15 cellular contexts compared by ENCODE assay signal in genomic region chrY:7728935-7729317, GRCh38.
DNase-seq lines count a peak whose midpoint lies in the region; ATAC-seq, FAIRE-seq and TF ChIP-seq lines count a peak whose summit lies in the region.
"Had no signal": no experiment of that assay in that cellular context is flagged by ENCODE, and none has a peak within 500 bp of the region (broad histone marks: within the 10 kb centered on the region; RNA-seq: fewer than 3 reads in every experiment).

No MANE protein-coding gene starts in this region.

- no peak for TF ChIP-seq POLR2A in HepG2 (IDR thresholded peaks at IDR 0.05; ENCODE audit: insufficient read depth in 1 of 2, low read depth in 2 of 2, low read length in 2 of 2)

- H3K36me3 ChIP-seq in bronchial epithelial cell (ENCODE audit: control insufficient read depth, insufficient read depth, low read length) (no peaks in the 10 kb centered on the region), HepG2 (replicated peaks in 1 of 2; ENCODE audit: control insufficient read depth in 1 of 2, insufficient read depth in 2 of 2, low read length in 2 of 2) (no peaks in the 10 kb centered on the region)
- H3K36me3 ChIP-seq: spleen had no signal

- POLR2A ChIA-PET in HepG2 (lab: Yijun Ruan, JAX): no interaction called here

- no peak overlapping the region for H3K9ac ChIP-seq in HepG2 (ENCODE audit: insufficient read depth, low read depth, low read length)

- H3K4me1 Mint-ChIP-seq in activated naive CD8-positive, alpha-beta T cell treated with anti-CD3 and anti-CD28 coated beads, Interleukin-2, amount 50 U/mL, for 24 hours: peaks cover 40% of the 10 kb centered on the region
- H3K4me1 Mint-ChIP-seq in activated naive CD8-positive, alpha-beta T cell treated with anti-CD3 and anti-CD28 coated beads for 36 hours: peaks cover 7% of the 10 kb centered on the region

- no peak overlapping the region for H2AFZ ChIP-seq in HepG2 (ENCODE audit: low read length)

- in situ Hi-C loops in HepG2 (cut with HindIII; ENCODE audit: extremely low pct_ligation_motif_present, low pct_unique_long_range_greater_than_20kb): no loop called here

- H3K36me3 Mint-ChIP-seq in activated naive CD8-positive, alpha-beta T cell treated with anti-CD3 and anti-CD28 coated beads, Interleukin-2, amount 50 U/mL, for 24 hours (ENCODE audit: low read depth): no peaks in the 10 kb centered on the region
- H3K36me3 Mint-ChIP-seq in activated naive CD8-positive, alpha-beta T cell treated with anti-CD3 and anti-CD28 coated beads for 36 hours: no peaks in the 10 kb centered on the region
- H3K36me3 Mint-ChIP-seq: naive B cell had no signal

- no peaks in the 10 kb centered on the region for H4K20me1 ChIP-seq in HepG2 (ENCODE audit: insufficient read depth, low read length)

- no peaks in the 10 kb centered on the region for H3K9me3 ChIP-seq in HepG2 (ENCODE audit: low read length)
- H3K9me3 ChIP-seq: spleen had no signal

- H3K4me3 Mint-ChIP-seq in activated naive CD8-positive, alpha-beta T cell treated with anti-CD3 and anti-CD28 coated beads, Interleukin-2, amount 50 U/mL, for 24 hours: no peak overlapping the region
- no peak overlapping the region for H3K4me3 Mint-ChIP-seq in activated naive CD8-positive, alpha-beta T cell treated with anti-CD3 and anti-CD28 coated beads for 36 hours

- no peaks in the 10 kb centered on the region for H3K79me2 ChIP-seq in HepG2 (ENCODE audit: insufficient read depth, low read length)

- no peak overlapping the region for H3K4me3 ChIP-seq in bronchial epithelial cell (ENCODE audit: low read depth, low read length)
- no peak overlapping the region for H3K4me3 ChIP-seq in HepG2 (replicated peaks in 1 of 3; ENCODE audit: insufficient read depth in 1 of 3, low read depth in 2 of 3, low read length in 3 of 3)
- H3K4me3 ChIP-seq: GM12878, lung, spleen had no signal

- no peak for FAIRE-seq in bronchial epithelial cell (lab: Jason Lieb, UNC)
- no peak for FAIRE-seq in HepG2 (lab: Jason Lieb, UNC)
- FAIRE-seq: GM12878, H54 had no signal

- no peaks in the 10 kb centered on the region for H3K4me1 ChIP-seq in HepG2 (ENCODE audit: insufficient read depth, low read length)

- TF ChIP-seq CTCF in bronchial epithelial cell (IDR thresholded peaks at IDR 0.05; ENCODE audit: insufficient read depth, low read length, severe bottlenecking) (no peak), HepG2 (CRISPR knock-in tag; IDR thresholded peaks at IDR 0.05) (no peak)

- CTCF ChIA-PET in HepG2 (lab: Yijun Ruan, JAX; ENCODE audit: low intra/inter-chr PET ratio, low total read pairs): no interaction called here

- TF ChIP-seq EP300 in HepG2 (IDR thresholded peaks at IDR 0.05; ENCODE audit: low read depth in 2 of 2, low read length in 2 of 2): no peak
- no peak for TF ChIP-seq EP300 in HepG2 (CRISPR knock-in tag; IDR thresholded peaks at IDR 0.05; ENCODE audit: borderline replicate concordance)

- TF ChIP-seq RAD21 in HepG2 (CRISPR knock-in tag; IDR thresholded peaks at IDR 0.05): no peak

- H3K27me3 ChIP-seq in bronchial epithelial cell (ENCODE audit: control insufficient read depth, insufficient read depth, low read length) (no peaks in the 10 kb centered on the region), HepG2 (ENCODE audit: control insufficient read depth in 1 of 2, insufficient read depth in 2 of 2, low read length in 2 of 2) (no peaks in the 10 kb centered on the region)
- H3K27me3 ChIP-seq: spleen had no signal

- no TSS peak for BruUV-seq in HepG2 (replicated peaks; lab: Mats Ljungman, UMichigan)

- H3K27ac Mint-ChIP-seq in activated naive CD8-positive, alpha-beta T cell treated with anti-CD3 and anti-CD28 coated beads, Interleukin-2, amount 50 U/mL, for 24 hours: peak overlapping the region; percentile 77
- no peak overlapping the region for H3K27ac Mint-ChIP-seq in activated naive CD8-positive, alpha-beta T cell treated with anti-CD3 and anti-CD28 coated beads for 36 hours

- intact Hi-C loops in HepG2 (cut with micrococcal nuclease; ENCODE audit: unreplicated experiment): no loop called here

- H3K4me2 ChIP-seq in HepG2 (ENCODE audit: low read depth, low read length): no peak overlapping the region

- no peaks in the 10 kb centered on the region for H3K9me3 Mint-ChIP-seq in activated naive CD8-positive, alpha-beta T cell treated with anti-CD3 and anti-CD28 coated beads, Interleukin-2, amount 50 U/mL, for 24 hours
- H3K9me3 Mint-ChIP-seq in activated naive CD8-positive, alpha-beta T cell treated with anti-CD3 and anti-CD28 coated beads for 36 hours: no peaks in the 10 kb centered on the region
- H3K9me3 Mint-ChIP-seq: naive B cell had no signal

- WGBS in HepG2 (ENCODE audit: low lambda C conversion rate): 33% methylated on average over 2 of the region's 2 CpGs

- H3K27me3 Mint-ChIP-seq in activated naive CD8-positive, alpha-beta T cell treated with anti-CD3 and anti-CD28 coated beads, Interleukin-2, amount 50 U/mL, for 24 hours: peaks cover 2% of the 10 kb centered on the region
- no peaks in the 10 kb centered on the region for H3K27me3 Mint-ChIP-seq in activated naive CD8-positive, alpha-beta T cell treated with anti-CD3 and anti-CD28 coated beads for 36 hours
- H3K27me3 Mint-ChIP-seq: naive B cell had no signal

- ATAC-seq in activated naive CD8-positive, alpha-beta T cell treated with anti-CD3 and anti-CD28 coated beads, Interleukin-2, amount 50 U/mL, for 24 hours: peak; percentile 26
- ATAC-seq in HG03469 (IDR thresholded peaks at IDR 0.05; ENCODE audit: unreplicated experiment) (no peak), HepG2 (no peak), GM21390 (IDR thresholded peaks at IDR 0.05; ENCODE audit: unreplicated experiment) (no peak)
- ATAC-seq: GM12878 had no signal

- H3K27ac ChIP-seq in HepG2 (ENCODE audit: extremely low read length, insufficient read depth, low read length): no peak overlapping the region

- DNase-seq in activated naive CD8-positive, alpha-beta T cell treated with anti-CD3 and anti-CD28 coated beads, Interleukin-2, amount 50 U/mL, for 24 hours: peak; percentile 19
- no peak for DNase-seq in activated naive CD8-positive, alpha-beta T cell treated with anti-CD3 and anti-CD28 coated beads for 36 hours
- peak; percentile 66 for DNase-seq in bronchial epithelial cell (ENCODE audit: low read depth)
- DNase-seq in putamen (ENCODE audit: low spot score): peak; percentile 52
- DNase-seq in HepG2 (ENCODE audit: low spot score): no peak
- no peak for DNase-seq in GM19238 (ENCODE audit: insufficient read length, low spot score)
- DNase-seq: glutamatergic neuron, naive B cell, SHP77 treated with DMSO at 0.1 percent for 48 hours, spleen had no signal

TF ChIP-seq in HepG2, 621 proteins besides CTCF, POLR2A, EP300 and RAD21:
- no peak for TF ChIP-seq RBAK (CRISPR knock-in tag; IDR thresholded peaks at IDR 0.05)

Comparison
In these comparisons a context has a peak if more than half of its experiments do, and no peak if none do; other contexts are left out.
1. DNase-seq: peak in activated naive CD8-positive, alpha-beta T cell treated with anti-CD3 and anti-CD28 coated beads, Interleukin-2, amount 50 U/mL, for 24 hours (single experiment), bronchial epithelial cell (single experiment) and putamen (single experiment); none in activated naive CD8-positive, alpha-beta T cell treated with anti-CD3 and anti-CD28 coated beads for 36 hours (single experiment), HepG2 (single experiment) and GM19238 (single experiment).